8 cellular contexts compared by ENCODE assay signal in genomic region chr7:77415822-77416620, GRCh38. TPM values are rescaled to one million over a fixed set of nuclear protein-coding genes. Genes with fewer than 3 reads are reported as not detected.
DNase-seq lines count a peak whose midpoint lies in the region; ATAC-seq and TF ChIP-seq lines count a peak whose summit lies in the region.

Gene GSAP (minus strand): TSS chr7:77416349. CDS start chr7:77416321, 28 bp downstream.

- no peak for TF ChIP-seq CTCF in subcutaneous adipose tissue (IDR thresholded peaks at IDR 0.05; ENCODE audit: low read depth)

- H3K4me1 ChIP-seq in mucosa of stomach (ENCODE audit: control insufficient read depth, insufficient read depth, low read length), result peaks cover 15% of the 10 kb centered on the region

- no peaks in the 10 kb centered on the region for H3K36me3 ChIP-seq in mucosa of stomach (ENCODE audit: control insufficient read depth, insufficient read depth, low read length)

- H3K4me3 ChIP-seq in mucosa of stomach (ENCODE audit: low read length), result peak within 1 kb of the TSS; percentile 56

- ATAC-seq in HG02678 (IDR thresholded peaks at IDR 0.05; ENCODE audit: unreplicated experiment), result peak; percentile 63

- DNase-seq in DMS 273 (lab: John Stamatoyannopoulos, UW; ENCODE audit: unreplicated experiment), result peak; percentile 75
- no peak for DNase-seq in DMS 273 treated with DMSO at 0.1 percent for 48 hours (lab: John Stamatoyannopoulos, UW)
- peak; percentile 58 for DNase-seq in NCI-H2196 (lab: John Stamatoyannopoulos, UW; ENCODE audit: unreplicated experiment)
- peak; percentile 15 for DNase-seq in activated T-cell treated with anti-CD3 and anti-CD28 coated beads for 24 hours (ENCODE audit: low read depth)
- no peak for DNase-seq in epithelial cell of prostate (ENCODE audit: low read depth, low spot score)

- peak within 1 kb of the TSS; percentile 99 for H3K27ac ChIP-seq in epithelial cell of prostate

- H3K27me3 ChIP-seq in mucosa of stomach (ENCODE audit: control insufficient read depth, insufficient read depth, low read length), result no peaks in the 10 kb centered on the region

- H3K9ac ChIP-seq in mucosa of stomach (ENCODE audit: low read length), result peak within 1 kb of the TSS; percentile 70

- H3K9me3 ChIP-seq in mucosa of stomach (ENCODE audit: control insufficient read depth, low read length), result no peaks in the 10 kb centered on the region

RNA-seq across cellular contexts. Expression of gene GSAP, which starts in this region (rescaled TPM):
- 10 to 100 TPM; 29.6 to 50.1 (median 40.9) TPM for total RNA-seq in subcutaneous adipose tissue

Comparison
In these comparisons a context has a peak if more than half of its experiments do, and no peak if none do; other contexts are left out.
1. DNase-seq: peak in DMS 273 (single experiment), NCI-H2196 (single experiment) and activated T-cell treated with anti-CD3 and anti-CD28 coated beads for 24 hours (single experiment); none in DMS 273 treated with DMSO at 0.1 percent for 48 hours (single experiment) and epithelial cell of prostate (single experiment).